In genomic region chr14:71539660-71540285, GRCh38 we compare ENCODE assay signal across 12 cellular contexts.
DNase-seq lines count a peak whose midpoint lies in the region; ATAC-seq and TF ChIP-seq lines count a peak whose summit lies in the region.
"Had no signal": no experiment of that assay in that cellular context is flagged by ENCODE, and none has a peak within 500 bp of the region (broad histone marks: within the 10 kb centered on the region; RNA-seq: fewer than 3 reads in every experiment).

No MANE protein-coding gene starts in this region.

- H3K9ac ChIP-seq in SK-N-SH (no peak overlapping the region), PC-3 (ENCODE audit: low read length) (no peak overlapping the region)

- H3K4me3 ChIP-seq in DOHH2 (ENCODE audit: low read length): peak overlapping the region; percentile 24; the same call in 1 of the 2 replicates
- no peak overlapping the region; a peak in 1 of 4 replicates for H3K4me3 ChIP-seq in SK-N-SH (ENCODE audit: low read depth in 2 of 2, low read length in 1 of 2)
- peak overlapping the region in 1 of 4 donors; percentile 0 for H3K4me3 ChIP-seq in esophagus squamous epithelium
- no peak overlapping the region for H3K4me3 ChIP-seq in PC-3 (ENCODE audit: low read length)
- H3K4me3 ChIP-seq: breast epithelium, Peyer's patch had no signal

- H4K20me1 ChIP-seq in DOHH2 (ENCODE audit: control insufficient read depth, insufficient read depth, low read depth, low read length): no peaks in the 10 kb centered on the region
- H4K20me1 ChIP-seq in SK-N-SH (ENCODE audit: insufficient read depth): no peaks in the 10 kb centered on the region
- 0 out of 2 replicates have a peak, but pooled peaks cover 7% of the 10 kb centered on the region for H4K20me1 ChIP-seq in PC-3 (ENCODE audit: low read length)

- H2AFZ ChIP-seq in SK-N-SH (ENCODE audit: low read depth): no peak overlapping the region; the same call in 1 of the 2 replicates
- no peak overlapping the region for H2AFZ ChIP-seq in PC-3 (ENCODE audit: low read length)

- H3K9me2 ChIP-seq in DOHH2 (replicated peaks; ENCODE audit: control insufficient read depth, low read length) (no peaks in the 10 kb centered on the region), SK-N-SH (no peaks in the 10 kb centered on the region), PC-3 (replicated peaks; ENCODE audit: low read length) (no peaks in the 10 kb centered on the region)

- TF ChIP-seq CTCF in DOHH2 (IDR thresholded peaks at IDR 0.05; ENCODE audit: low read depth, low read length, poor library complexity, severe bottlenecking) (no peak), SK-N-SH (IDR thresholded peaks at IDR 0.05) (no peak), esophagus squamous epithelium (IDR thresholded peaks at IDR 0.05) (no peak), PC-3 (conservative IDR thresholded peaks at IDR 0.05; ENCODE audit: low read depth, low read length) (no peak)

- H3K4me1 ChIP-seq in DOHH2 (ENCODE audit: control insufficient read depth, low read length) (peaks cover 39% of the 10 kb centered on the region), SK-N-SH (ENCODE audit: control insufficient read depth in 1 of 2, insufficient read depth in 2 of 2, low read depth in 1 of 2, low read length in 1 of 2) (peaks cover 26 to 43% of the 10 kb centered on the region in 2 experiments), esophagus squamous epithelium (peaks cover 7 to 48% (median 13%) of the 10 kb centered on the region in 3 donors), PC-3 (ENCODE audit: insufficient read depth, low read length) (no peaks in the 10 kb centered on the region)
- H3K4me1 ChIP-seq: Peyer's patch had no signal

- TF ChIP-seq EP300 in SK-N-SH (IDR thresholded peaks at IDR 0.05; ENCODE audit: borderline replicate concordance in 1 of 2, low read depth in 1 of 2, low read length in 1 of 2): peak in 1 of 2 experiments; percentile 49; a peak in 1 of 4 replicates

- BruUV-seq in PC-3 (replicated peaks; lab: Mats Ljungman, UMichigan): no TSS peak

- no peaks in the 10 kb centered on the region for H3K9me3 Mint-ChIP-seq in activated naive CD4-positive, alpha-beta T cell treated with anti-CD3 and anti-CD28 coated beads, Interleukin-2, amount 50 U/mL, for 72 hours
- H3K9me3 Mint-ChIP-seq: natural killer cell treated with Interleukin-12 subunit alpha and Interleukin-12 subunit beta and Interleukin-15 and Interleukin-18, amount 100 ng/mL, for 72 hours had no signal

- POLR2A ChIA-PET in SK-N-SH (lab: Yijun Ruan, JAX) (no interaction called here), PC-3 (lab: Charles Lee; ENCODE audit: unreplicated experiment) (interaction anchor here (0.6 kb wide), 2 partner anchors 11 to 16 kb away, joined by 3 read pairs; no protein-coding TSS in a partner anchor)

- H3K9me3 ChIP-seq in DOHH2 (ENCODE audit: control insufficient read depth, insufficient read depth, low read length) (no peaks in the 10 kb centered on the region), SK-N-SH (no peaks in the 10 kb centered on the region), esophagus squamous epithelium (no peaks in the 10 kb centered on the region), PC-3 (ENCODE audit: low read length) (no peaks in the 10 kb centered on the region)
- H3K9me3 ChIP-seq: breast epithelium, Peyer's patch had no signal

- intact Hi-C loops in esophagus squamous epithelium (cut with DNase I): no loop called here
- intact Hi-C loops in PC-3 (cut with micrococcal nuclease): loop anchor here (2.0 to 5.0 kb wide), 2 partner anchors 13 to 217 kb away; partner anchors contain the start of gene SIPA1L1

- H3K36me3 ChIP-seq in DOHH2 (ENCODE audit: control insufficient read depth, low read length) (no peaks in the 10 kb centered on the region), SK-N-SH (replicated peaks in 1 of 2; ENCODE audit: control insufficient read depth in 1 of 2, insufficient read depth in 2 of 2, low read length in 1 of 2) (no peaks in the 10 kb centered on the region), esophagus squamous epithelium (no peaks in the 10 kb centered on the region), PC-3 (ENCODE audit: low read depth, low read length) (no peaks in the 10 kb centered on the region)
- H3K36me3 ChIP-seq: breast epithelium, Peyer's patch had no signal

- 36% methylated on average over 8 of the region's 8 CpGs for WGBS in SK-N-SH (ENCODE audit: low lambda C conversion rate)
- 50 to 57% methylated on average over 8 of the region's 8 CpGs for WGBS in esophagus squamous epithelium, 2 donors

- H3K27ac ChIP-seq in DOHH2 (ENCODE audit: low read depth, low read length) (no peak overlapping the region), SK-N-SH (ENCODE audit: low read depth in 2 of 2, low read length in 1 of 2) (peak overlapping the region; percentile 38 to 82; a peak in 3 of 4 replicates), esophagus squamous epithelium (peak overlapping the region in 3 of 4 donors; percentile 26 to 40 (median 29)), PC-3 (ENCODE audit: low read length) (no peak overlapping the region)
- H3K27ac ChIP-seq: breast epithelium, Peyer's patch had no signal

- DNase-seq in SK-N-SH (peak; percentile 42), esophagus squamous epithelium (lab: John Stamatoyannopoulos, UW) (no peak), pons (ENCODE audit: low spot score) (peak; percentile 37), PC-3 (no peak)
- no peak for DNase-seq in activated naive CD4-positive, alpha-beta T cell treated with anti-CD3 and anti-CD28 coated beads, Interleukin-2, amount 50 U/mL, for 72 hours (ENCODE audit: low spot score in 2 of 2)
- DNase-seq: KG1, Peyer's patch had no signal

- H3K79me2 ChIP-seq in DOHH2 (ENCODE audit: control insufficient read depth, low read length) (no peaks in the 10 kb centered on the region), SK-N-SH (ENCODE audit: insufficient read depth) (peaks cover 27% of the 10 kb centered on the region; the same call in 1 of the 2 replicates), PC-3 (ENCODE audit: low read length) (peaks cover 25% of the 10 kb centered on the region; the same call in 1 of the 2 replicates)

- H3F3A ChIP-seq in DOHH2 (ENCODE audit: control insufficient read depth, insufficient read depth) (peaks cover 39% of the 10 kb centered on the region), SK-N-SH (replicated peaks; ENCODE audit: insufficient read depth) (peaks cover 22% of the 10 kb centered on the region), PC-3 (ENCODE audit: low read length, unreplicated experiment) (no peaks in the 10 kb centered on the region)

- peak overlapping the region; percentile 52 for H3K4me2 ChIP-seq in DOHH2 (ENCODE audit: low read length)
- peak overlapping the region; percentile 45; the same call in 1 of the 2 replicates for H3K4me2 ChIP-seq in SK-N-SH
- H3K4me2 ChIP-seq in PC-3 (ENCODE audit: low read length): no peak overlapping the region

- H3K36me3 Mint-ChIP-seq in activated naive CD4-positive, alpha-beta T cell treated with anti-CD3 and anti-CD28 coated beads, Interleukin-2, amount 50 U/mL, for 72 hours: no peaks in the 10 kb centered on the region
- H3K36me3 Mint-ChIP-seq: natural killer cell treated with Interleukin-12 subunit alpha and Interleukin-12 subunit beta and Interleukin-15 and Interleukin-18, amount 100 ng/mL, for 72 hours had no signal

- ATAC-seq in PC-3: no peak
- ATAC-seq in GM18909 (IDR thresholded peaks at IDR 0.05; ENCODE audit: poor library complexity, unreplicated experiment): no peak
- ATAC-seq in HG03045 (IDR thresholded peaks at IDR 0.05; ENCODE audit: unreplicated experiment): no peak
- ATAC-seq in activated naive CD4-positive, alpha-beta T cell treated with anti-CD3 and anti-CD28 coated beads, Interleukin-2, amount 50 U/mL, for 72 hours: no peak
- ATAC-seq: natural killer cell treated with Interleukin-12 subunit alpha and Interleukin-12 subunit beta and Interleukin-15 and Interleukin-18, amount 100 ng/mL, for 72 hours had no signal

- H3K27me3 ChIP-seq in DOHH2 (ENCODE audit: control insufficient read depth, low read length): no peaks in the 10 kb centered on the region
- H3K27me3 ChIP-seq in SK-N-SH (ENCODE audit: insufficient read depth): no peaks in the 10 kb centered on the region
- H3K27me3 ChIP-seq in esophagus squamous epithelium: no peaks in the 10 kb centered on the region
- no peaks in the 10 kb centered on the region for H3K27me3 ChIP-seq in PC-3 (ENCODE audit: low read length)
- H3K27me3 ChIP-seq: breast epithelium, Peyer's patch had no signal

- no peak overlapping the region for H3K27ac Mint-ChIP-seq in activated naive CD4-positive, alpha-beta T cell treated with anti-CD3 and anti-CD28 coated beads, Interleukin-2, amount 50 U/mL, for 72 hours
- H3K27ac Mint-ChIP-seq: natural killer cell treated with Interleukin-12 subunit alpha and Interleukin-12 subunit beta and Interleukin-15 and Interleukin-18, amount 100 ng/mL, for 72 hours had no signal

- no peak for TF ChIP-seq POLR2A in esophagus squamous epithelium (IDR thresholded peaks at IDR 0.05)

- TF ChIP-seq RAD21 in SK-N-SH (IDR thresholded peaks at IDR 0.05; ENCODE audit: low read length): peak; percentile 18; the same call in 1 of the 2 replicates

- CTCF ChIA-PET in SK-N-SH (lab: Yijun Ruan, JAX): interaction anchor here (0.6 to 2.1 kb wide), 9 partner anchors 10 to 218 kb away, joined by 3 to 9 read pairs (median 3); no protein-coding TSS in a partner anchor
- CTCF ChIA-PET in PC-3 (lab: Charles Lee): no interaction called here

TF ChIP-seq in SK-N-SH, 30 proteins besides CTCF, POLR2A, EP300 and RAD21:
- no peak for TF ChIP-seq RXRA (IDR thresholded peaks at IDR 0.05; ENCODE audit: borderline replicate concordance, low read depth)
- TF ChIP-seq PBX3 (IDR thresholded peaks at IDR 0.05): peak; percentile 48
TF ChIP-seq in SK-N-SH: peak in this region for 1.

Comparison
In these comparisons a context has a peak if more than half of its experiments do, and no peak if none do; other contexts are left out.
1. H3K27ac ChIP-seq: peak in SK-N-SH (2 of 2) and esophagus squamous epithelium (3 of 4); none in DOHH2 (single experiment) and PC-3 (single experiment).
2. DNase-seq: peak in SK-N-SH (single experiment) and pons (single experiment); none in esophagus squamous epithelium (single experiment), PC-3 (single experiment) and activated naive CD4-positive, alpha-beta T cell treated with anti-CD3 and anti-CD28 coated beads, Interleukin-2, amount 50 U/mL, for 72 hours (0 of 2).